Comparison of ENCODE assay signal across 30 cellular contexts in genomic region chr5:9395736-9396135, GRCh38.
"Had no signal": no experiment of that assay in that cellular context is flagged by ENCODE, and none has a peak within 500 bp of the region (broad histone marks: within the 10 kb centered on the region; RNA-seq: fewer than 3 reads in every experiment).

No MANE protein-coding gene starts in this region.

- H3K9me3 ChIP-seq: mucosa of descending colon, prostate gland, right atrium auricular region, thoracic aorta, tibial nerve, upper lobe of left lung, uterus had no signal

- H3K27ac Mint-ChIP-seq: effector memory CD8-positive, alpha-beta T cell; immature natural killer cell; memory B cell; mesothelial cell of epicardium; naive thymus-derived CD4-positive, alpha-beta T cell; stimulated activated effector memory CD8-positive, alpha-beta T cell treated with anti-CD3 and anti-CD28 coated beads, Interleukin-12 subunit alpha, Interleukin-12 subunit beta, amount 100 ng/mL, for 72 hours had no signal

- ATAC-seq: effector memory CD8-positive, alpha-beta T cell; heart right ventricle; left lobe of liver; mucosa of descending colon; naive thymus-derived CD4-positive, alpha-beta T cell; sciatic nerve; stimulated activated effector memory CD8-positive, alpha-beta T cell treated with anti-CD3 and anti-CD28 coated beads, Interleukin-12 subunit alpha, Interleukin-12 subunit beta, amount 100 ng/mL, for 72 hours; stimulated activated naive CD8-positive, alpha-beta T cell treated with anti-CD3 and anti-CD28 coated beads, Interleukin-15, Interleukin-2, amounts not matched to agents 100 U/mL and 50 U/mL, for 24 hours had no signal

- H3K27me3 Mint-ChIP-seq: effector memory CD8-positive, alpha-beta T cell; memory B cell; naive thymus-derived CD4-positive, alpha-beta T cell had no signal

- H3K27me3 ChIP-seq: heart right ventricle, right atrium auricular region, tibial nerve, upper lobe of left lung, uterus had no signal

- H3K4me1 Mint-ChIP-seq: immature natural killer cell; memory B cell; naive thymus-derived CD4-positive, alpha-beta T cell; stimulated activated effector memory CD8-positive, alpha-beta T cell treated with anti-CD3 and anti-CD28 coated beads, Interleukin-12 subunit alpha, Interleukin-12 subunit beta, amount 100 ng/mL, for 72 hours had no signal

- H3K36me3 Mint-ChIP-seq: immature natural killer cell; memory B cell; mesothelial cell of epicardium; stimulated activated effector memory CD8-positive, alpha-beta T cell treated with anti-CD3 and anti-CD28 coated beads, Interleukin-12 subunit alpha, Interleukin-12 subunit beta, amount 100 ng/mL, for 72 hours had no signal

- H3K4me1 ChIP-seq: prostate gland, right atrium auricular region, tibial nerve, upper lobe of left lung, uterus had no signal

- H3K36me3 ChIP-seq: heart right ventricle, prostate gland, right atrium auricular region, thoracic aorta, tibial nerve, upper lobe of left lung, uterus had no signal

- H3K27ac ChIP-seq: heart right ventricle, prostate gland, right atrium auricular region, thoracic aorta, tibial nerve, upper lobe of left lung, uterus had no signal

- DNase-seq: cerebellar nuclear complex; cortex of kidney; effector memory CD8-positive, alpha-beta T cell; erythroblast; foreskin melanocyte; glutamatergic neuron; heart right ventricle; hippocampal formation; immature natural killer cell; islet precursor cell; mucosa of descending colon; naive thymus-derived CD4-positive, alpha-beta T cell; nephron progenitor cell; nucleus accumbens; stimulated activated CD4-positive, alpha-beta T cell treated with anti-CD3 and anti-CD28 coated beads, Interleukin-2, amount 100 ng/mL, for 24 hours; stimulated activated CD4-positive, alpha-beta T cell treated with anti-CD3 and anti-CD28 coated beads, Interleukin-4, amount 100 ng/mL, for 24 hours; stimulated activated naive CD8-positive, alpha-beta T cell treated with anti-CD3 and anti-CD28 coated beads, Interleukin-15, Interleukin-2, amounts not matched to agents 100 U/mL and 50 U/mL, for 24 hours; substantia nigra; upper lobe of left lung; uterus had no signal

- H3K4me3 Mint-ChIP-seq: effector memory CD8-positive, alpha-beta T cell; immature natural killer cell; memory B cell; mesothelial cell of epicardium; naive thymus-derived CD4-positive, alpha-beta T cell; nephron progenitor cell; stimulated activated effector memory CD8-positive, alpha-beta T cell treated with anti-CD3 and anti-CD28 coated beads, Interleukin-12 subunit alpha, Interleukin-12 subunit beta, amount 100 ng/mL, for 72 hours had no signal

- H3K4me3 ChIP-seq: heart right ventricle, lung, mucosa of descending colon, prostate gland, right atrium auricular region, thoracic aorta, tibial nerve, upper lobe of left lung, uterus had no signal
